ENCODE assay signal across 9 cellular contexts in genomic region chr15:29570121-29570930, GRCh38.
DNase-seq lines count a peak whose midpoint lies in the region; ATAC-seq and TF ChIP-seq lines count a peak whose summit lies in the region.
"Had no signal": no experiment of that assay in that cellular context is flagged by ENCODE, and none has a peak within 500 bp of the region (broad histone marks: within the 10 kb centered on the region; RNA-seq: fewer than 3 reads in every experiment).

No MANE protein-coding gene starts in this region.

- peaks cover 56% of the 10 kb centered on the region for H3K27me3 Mint-ChIP-seq in MCF 10A (ENCODE audit: insufficient read depth, unreplicated experiment)

- H3K9me3 ChIP-seq in breast epithelium (no peaks in the 10 kb centered on the region), upper lobe of right lung (no peaks in the 10 kb centered on the region)

- no peak overlapping the region for H3K27ac Mint-ChIP-seq in MCF 10A (ENCODE audit: low read depth, unreplicated experiment)
- H3K27ac Mint-ChIP-seq: stimulated activated naive CD8-positive, alpha-beta T cell treated with anti-CD3 and anti-CD28 coated beads, Interleukin-15, Interleukin-2, amounts not matched to agents 100 ng/mL and 50 ng/mL, for 24 hours had no signal

- TF ChIP-seq POLR2A in breast epithelium (IDR thresholded peaks at IDR 0.05) (no peak), lower leg skin (IDR thresholded peaks at IDR 0.05) (no peak)

- POLR2A ChIA-PET in MCF 10A (lab: Yijun Ruan, JAX), result no interaction called here

- H3K27ac ChIP-seq in breast epithelium (no peak overlapping the region), upper lobe of right lung (no peak overlapping the region)

- H3K36me3 Mint-ChIP-seq in MCF 10A (ENCODE audit: insufficient read depth, unreplicated experiment), result no peaks in the 10 kb centered on the region

- BruUV-seq in MCF 10A (replicated peaks; lab: Mats Ljungman, UMichigan), result no TSS peak

- intact Hi-C loops in breast epithelium (cut with DNase I; ENCODE audit: low total_unique reads), result no loop called here
- intact Hi-C loops in MCF 10A (cut with micrococcal nuclease), result no loop called here
- intact Hi-C loops in lower leg skin (cut with DNase I; ENCODE audit: low total_unique reads), result no loop called here
- intact Hi-C loops in upper lobe of right lung (cut with DNase I), result no loop called here

- peak overlapping the region; percentile 33 to 67 (median 49) for H3K4me3 ChIP-seq in breast epithelium
- H3K4me3 ChIP-seq in lower leg skin (ENCODE audit: low read depth, poor library complexity, severe bottlenecking), result peak overlapping the region; percentile 10
- peak overlapping the region; percentile 50 for H3K4me3 ChIP-seq in upper lobe of right lung

- no peaks in the 10 kb centered on the region for H3K4me1 ChIP-seq in breast epithelium
- H3K4me1 ChIP-seq in upper lobe of right lung, result peaks cover 6% of the 10 kb centered on the region

- no peak overlapping the region for H3K4me3 Mint-ChIP-seq in MCF 10A (ENCODE audit: unreplicated experiment)

- H3K9me3 Mint-ChIP-seq in MCF 10A (ENCODE audit: unreplicated experiment), result no peaks in the 10 kb centered on the region
- H3K9me3 Mint-ChIP-seq: stimulated activated naive CD8-positive, alpha-beta T cell treated with anti-CD3 and anti-CD28 coated beads, Interleukin-15, Interleukin-2, amounts not matched to agents 100 ng/mL and 50 ng/mL, for 24 hours had no signal

- H3K36me3 ChIP-seq in breast epithelium, result no peaks in the 10 kb centered on the region
- H3K36me3 ChIP-seq in upper lobe of right lung, result no peaks in the 10 kb centered on the region

- TF ChIP-seq CTCF in breast epithelium (IDR thresholded peaks at IDR 0.05), result no peak
- TF ChIP-seq CTCF in MCF 10A (IDR thresholded peaks at IDR 0.05; ENCODE audit: unreplicated experiment), result no peak
- no peak for TF ChIP-seq CTCF in lower leg skin (IDR thresholded peaks at IDR 0.05)
- TF ChIP-seq CTCF in upper lobe of right lung (IDR thresholded peaks at IDR 0.05), result no peak

- no peak for DNase-seq in breast epithelium (ENCODE audit: low spot score in 2 of 2)
- no peak for DNase-seq in MCF 10A (ENCODE audit: unreplicated experiment)
- DNase-seq in dermis blood vessel endothelial cell, result peak; percentile 17
- no peak for DNase-seq in lower leg skin (ENCODE audit: low spot score in 2 of 2)
- DNase-seq in upper lobe of right lung, result no peak
- no peak for DNase-seq in glomerular visceral epithelial cell (ENCODE audit: extremely low spot score)
- no peak for DNase-seq in CD1c-positive myeloid dendritic cell (ENCODE audit: extremely low spot score)

- peaks cover 0 to 72% of the 10 kb centered on the region in 2 donors for H3K27me3 ChIP-seq in breast epithelium
- H3K27me3 ChIP-seq in upper lobe of right lung, result peaks cover 53% of the 10 kb centered on the region

- CTCF ChIA-PET in MCF 10A (lab: Yijun Ruan, JAX), result no interaction called here

- H3K4me1 Mint-ChIP-seq in MCF 10A (ENCODE audit: insufficient read depth, unreplicated experiment), result no peaks in the 10 kb centered on the region

- WGBS in lower leg skin, 2 donors, result 3% methylated on average over 33 of the region's 130 CpGs; no CpG with 5 or more reads in 1 of the 2 donors

- peak; percentile 38 for ATAC-seq in upper lobe of right lung
- no peak for ATAC-seq in HG03457 (IDR thresholded peaks at IDR 0.05; ENCODE audit: unreplicated experiment)
